In the genomic region with DNA sequence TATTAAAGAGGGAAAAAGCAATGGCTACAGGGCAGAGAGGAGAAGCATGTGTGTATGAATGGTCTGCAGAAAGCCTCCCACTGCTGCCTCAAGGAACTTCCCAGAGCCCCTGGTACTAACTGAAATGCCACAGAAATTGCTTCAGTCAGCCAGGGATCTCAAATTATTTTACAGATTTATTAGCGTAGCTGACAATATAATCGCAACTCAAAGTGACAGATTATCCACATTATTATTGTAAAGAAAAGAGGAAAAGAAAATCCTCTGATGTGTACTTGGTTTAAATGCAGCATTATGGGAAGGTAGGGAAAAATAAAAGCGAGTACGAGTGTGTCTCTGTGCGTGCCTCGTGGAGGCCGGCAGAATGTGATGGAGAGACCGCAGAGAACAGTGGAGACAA, we compare ENCODE assay signal across 19 cellular contexts.
A peak's percentile ranks its signal among the peaks of the same experiment; 100 is the strongest.
DNase-seq lines count a peak whose midpoint lies in the region; ATAC-seq and TF ChIP-seq lines count a peak whose summit lies in the region.
"Had no signal": no experiment of that assay in that cellular context is flagged by ENCODE, and none has a peak within 500 bp of the region (broad histone marks: within the 10 kb centered on the region; RNA-seq: fewer than 3 reads in every experiment).

No MANE protein-coding gene starts in this region.

- peak overlapping the region; percentile 81 for H3K27ac Mint-ChIP-seq in neural progenitor cell
- H3K27ac Mint-ChIP-seq: activated CD4-positive, alpha-beta memory T cell treated with anti-CD3 and anti-CD28 coated beads for 36 hours; activated naive CD4-positive, alpha-beta T cell treated with anti-CD3 and anti-CD28 coated beads, Interleukin-2, amount 10 ng/mL, durations not matched to agents 7 days and 5 days had no signal

- peaks cover 2% of the 10 kb centered on the region for H3K27me3 Mint-ChIP-seq in neural progenitor cell (ENCODE audit: insufficient read depth, low read depth)
- H3K27me3 Mint-ChIP-seq: activated CD4-positive, alpha-beta memory T cell treated with anti-CD3 and anti-CD28 coated beads for 36 hours; activated naive CD4-positive, alpha-beta T cell treated with anti-CD3 and anti-CD28 coated beads, Interleukin-2, amount 10 ng/mL, durations not matched to agents 7 days and 5 days had no signal

- H3F3A ChIP-seq in neural progenitor cell (ENCODE audit: low read depth) = peaks cover 9% of the 10 kb centered on the region

- peaks cover 33% of the 10 kb centered on the region for H3K4me1 Mint-ChIP-seq in neural progenitor cell
- H3K4me1 Mint-ChIP-seq: activated naive CD4-positive, alpha-beta T cell treated with anti-CD3 and anti-CD28 coated beads, Interleukin-2, amount 10 ng/mL, durations not matched to agents 7 days and 5 days had no signal

- TF ChIP-seq EP300 in esophagus muscularis mucosa (IDR thresholded peaks at IDR 0.05) = no peak

- no peak overlapping the region for H3K4me3 Mint-ChIP-seq in neural progenitor cell
- H3K4me3 Mint-ChIP-seq: activated CD4-positive, alpha-beta memory T cell treated with anti-CD3 and anti-CD28 coated beads for 36 hours; activated naive CD4-positive, alpha-beta T cell treated with anti-CD3 and anti-CD28 coated beads, Interleukin-2, amount 10 ng/mL, durations not matched to agents 7 days and 5 days had no signal

- no peak overlapping the region for H3K4me2 ChIP-seq in neural progenitor cell

- intact Hi-C loops in esophagus muscularis mucosa (cut with DNase I) = no loop called here
- intact Hi-C loops in uterus (cut with DNase I; ENCODE audit: low total_unique reads) = no loop called here

- WGBS in esophagus muscularis mucosa = 96% methylated on average over 8 of the region's 8 CpGs

- TF ChIP-seq POLR2A in esophagus muscularis mucosa (IDR thresholded peaks at IDR 0.05; ENCODE audit: low read depth) = no peak
- TF ChIP-seq POLR2A in uterus (IDR thresholded peaks at IDR 0.05) = no peak

- TF ChIP-seq CTCF in esophagus muscularis mucosa (IDR thresholded peaks at IDR 0.05) = no peak
- TF ChIP-seq CTCF in neural progenitor cell (IDR thresholded peaks at IDR 0.05) = no peak
- no peak for TF ChIP-seq CTCF in uterus (IDR thresholded peaks at IDR 0.05)
- TF ChIP-seq CTCF in omental fat pad (IDR thresholded peaks at IDR 0.05) = no peak

- H3K27ac ChIP-seq in SJSA1 (peak overlapping the region; percentile 48), esophagus muscularis mucosa (replicated peaks in 1 of 4) (peak overlapping the region in 3 of 4 donors; percentile 10 to 65 (median 61)), neural progenitor cell (peak overlapping the region; percentile 42), uterus (peak overlapping the region; percentile 7 to 61)
- H3K27ac ChIP-seq: right lobe of liver, upper lobe of left lung had no signal

- no peak overlapping the region for H2AFZ ChIP-seq in neural progenitor cell (replicated peaks)

- H3K36me3 ChIP-seq in SJSA1 = no peaks in the 10 kb centered on the region
- peaks cover 0 to 30% (median 14%) of the 10 kb centered on the region in 4 donors for H3K36me3 ChIP-seq in esophagus muscularis mucosa
- no peaks in the 10 kb centered on the region for H3K36me3 ChIP-seq in neural progenitor cell
- H3K36me3 ChIP-seq in uterus = no peaks in the 10 kb centered on the region

- ATAC-seq in GM21360 (IDR thresholded peaks at IDR 0.05; ENCODE audit: unreplicated experiment) (no peak), omental fat pad (ENCODE audit: low FRiP score) (no peak)

- no peaks in the 10 kb centered on the region for H3K79me2 ChIP-seq in neural progenitor cell (ENCODE audit: low read depth)

- no peaks in the 10 kb centered on the region for H4K20me1 ChIP-seq in neural progenitor cell (ENCODE audit: low read depth)

- H3K36me3 Mint-ChIP-seq in neural progenitor cell = peaks cover 27% of the 10 kb centered on the region

- no peaks in the 10 kb centered on the region for H3K27me3 ChIP-seq in SJSA1 (replicated peaks)
- H3K27me3 ChIP-seq in esophagus muscularis mucosa = no peaks in the 10 kb centered on the region
- H3K27me3 ChIP-seq in neural progenitor cell = no peaks in the 10 kb centered on the region
- H3K27me3 ChIP-seq in uterus = no peaks in the 10 kb centered on the region
- H3K27me3 ChIP-seq: right lobe of liver, upper lobe of left lung had no signal

- peaks cover 12% of the 10 kb centered on the region for H3K9me3 Mint-ChIP-seq in neural progenitor cell

- peaks cover 39% of the 10 kb centered on the region for H3K4me1 ChIP-seq in SJSA1 (replicated peaks)
- peaks cover 0 to 13% (median 12%) of the 10 kb centered on the region in 4 donors for H3K4me1 ChIP-seq in esophagus muscularis mucosa
- peaks cover 22% of the 10 kb centered on the region for H3K4me1 ChIP-seq in neural progenitor cell
- no peaks in the 10 kb centered on the region for H3K4me1 ChIP-seq in uterus
- H3K4me1 ChIP-seq: Caco-2, right lobe of liver, upper lobe of left lung had no signal

- DNase-seq in SJSA1 (ENCODE audit: low read depth in 1 of 2, low spot score in 2 of 2) (no peak), esophagus muscularis mucosa (ENCODE audit: extremely low spot score) (no peak), neural progenitor cell (ENCODE audit: low spot score) (no peak), uterus (no peak), NCI-H2227 treated with DMSO at 0.1 percent for 48 hours (lab: John Stamatoyannopoulos, UW) (no peak), omental fat pad (ENCODE audit: low spot score) (no peak)
- DNase-seq: activated CD4-positive, alpha-beta memory T cell treated with anti-CD3 and anti-CD28 coated beads for 36 hours; activated naive CD4-positive, alpha-beta T cell treated with anti-CD3 and anti-CD28 coated beads, Interleukin-2, amount 10 ng/mL, durations not matched to agents 7 days and 5 days; activated T-cell treated with anti-CD3 and anti-CD28 coated beads, Interleukin-2, amount 50 U/mL, for 48 hours; aorta; Caco-2; GOT3; NCI-H1417 treated with DMSO at 0.1 percent for 48 hours; NCI-H524 treated with DMSO at 0.1 percent for 48 hours; right lobe of liver; stimulated activated CD4-positive, alpha-beta T cell treated with anti-CD3 and anti-CD28 coated beads, Interleukin-1b, Interleukin-23, amount 100 ng/mL, for 48 hours; stimulated activated naive CD4-positive, alpha-beta T cell; upper lobe of left lung had no signal

- H3K9me3 ChIP-seq in SJSA1 (replicated peaks) = no peaks in the 10 kb centered on the region
- no peaks in the 10 kb centered on the region for H3K9me3 ChIP-seq in esophagus muscularis mucosa
- H3K9me3 ChIP-seq in neural progenitor cell (ENCODE audit: low read depth) = no peaks in the 10 kb centered on the region
- no peaks in the 10 kb centered on the region for H3K9me3 ChIP-seq in uterus
- H3K9me3 ChIP-seq: Caco-2, right lobe of liver had no signal

- no peak overlapping the region for H3K9ac ChIP-seq in neural progenitor cell

- H3K4me3 ChIP-seq in SJSA1 (no peak overlapping the region), esophagus muscularis mucosa (no peak overlapping the region), neural progenitor cell (no peak overlapping the region), uterus (no peak overlapping the region)
- H3K4me3 ChIP-seq: right lobe of liver, upper lobe of left lung had no signal
